18 cellular contexts compared by ENCODE assay signal in the genomic region with DNA sequence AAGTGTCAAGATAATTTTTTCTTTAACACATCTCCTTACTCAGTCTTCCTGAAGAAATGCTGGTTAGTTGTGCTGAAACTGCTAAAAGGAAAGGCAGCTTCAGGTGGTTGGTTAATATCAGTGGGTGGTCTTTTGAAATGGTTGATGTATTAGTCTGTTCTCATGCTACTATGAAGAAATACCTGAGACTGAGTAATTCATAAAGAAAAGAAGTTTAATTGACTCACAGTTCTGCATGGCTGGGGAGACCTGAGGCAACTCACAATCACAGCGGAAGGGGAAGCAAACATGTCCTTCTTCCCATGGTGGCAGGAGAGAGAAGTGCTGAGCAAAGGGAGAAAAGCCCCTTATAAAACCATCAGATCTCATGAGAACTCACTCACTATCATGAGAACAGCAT.
DNase-seq lines count a peak whose midpoint lies in the region; ATAC-seq, FAIRE-seq and TF ChIP-seq lines count a peak whose summit lies in the region.
"Had no signal": no experiment of that assay in that cellular context is flagged by ENCODE, and none has a peak within 500 bp of the region (broad histone marks: within the 10 kb centered on the region; RNA-seq: fewer than 3 reads in every experiment).

No MANE protein-coding gene starts in this region.

- no peak for FAIRE-seq in bronchial epithelial cell (lab: Jason Lieb, UNC)
- FAIRE-seq: D721Med, G401.6, GM12891, GM19239, H54, HTR-8/SVneo had no signal

- H3K4me3 ChIP-seq in bronchial epithelial cell (ENCODE audit: low read depth, low read length): no peak overlapping the region
- H3K4me3 ChIP-seq: BLaER1 treated with 17β-estradiol and CSF1 and Interleukin-3, amounts not matched to agents 10 nM and 100 nM had no signal

- ATAC-seq in HG02870 (IDR thresholded peaks at IDR 0.05; ENCODE audit: unreplicated experiment): no peak
- ATAC-seq: CD8-positive, alpha-beta T cell had no signal

- H3K27me3 ChIP-seq in bronchial epithelial cell (ENCODE audit: control insufficient read depth, insufficient read depth, low read length): no peaks in the 10 kb centered on the region
- H3K27me3 ChIP-seq: BLaER1 treated with 17β-estradiol and CSF1 and Interleukin-3, amounts not matched to agents 10 nM and 100 nM had no signal

- H3K36me3 ChIP-seq in bronchial epithelial cell (ENCODE audit: control insufficient read depth, insufficient read depth, low read length): no peaks in the 10 kb centered on the region
- H3K36me3 ChIP-seq: BLaER1 treated with 17β-estradiol and CSF1 and Interleukin-3, amounts not matched to agents 10 nM and 100 nM had no signal

- DNase-seq in bronchial epithelial cell (ENCODE audit: low read depth) (peak; percentile 27), glomerular visceral epithelial cell (ENCODE audit: extremely low spot score) (peak; percentile 2), left kidney (ENCODE audit: low read depth, low spot score) (peak; percentile 35), HK-2 (ENCODE audit: unreplicated experiment) (no peak), COLO668 (lab: John Stamatoyannopoulos, UW; ENCODE audit: unreplicated experiment) (no peak)
- no peak for DNase-seq in stimulated activated CD4-positive, alpha-beta T cell treated with anti-CD3 and anti-CD28 coated beads, Interleukin-4, amount 100 ng/mL, for 4 hours
- DNase-seq: CD8-positive, alpha-beta T cell; COR-L47; HCEC 1CT; IMR-90 had no signal

- no peak for TF ChIP-seq CTCF in bronchial epithelial cell (IDR thresholded peaks at IDR 0.05; ENCODE audit: insufficient read depth, low read length, severe bottlenecking)

Comparison
In these comparisons a context has a peak if more than half of its experiments do, and no peak if none do; other contexts are left out.
1. DNase-seq: peak in bronchial epithelial cell (single experiment), glomerular visceral epithelial cell (single experiment) and left kidney (single experiment); none in HK-2 (single experiment), COLO668 (single experiment) and stimulated activated CD4-positive, alpha-beta T cell treated with anti-CD3 and anti-CD28 coated beads, Interleukin-4, amount 100 ng/mL, for 4 hours (0 of 2).